24 cellular contexts compared by ENCODE assay signal in the genomic region with DNA sequence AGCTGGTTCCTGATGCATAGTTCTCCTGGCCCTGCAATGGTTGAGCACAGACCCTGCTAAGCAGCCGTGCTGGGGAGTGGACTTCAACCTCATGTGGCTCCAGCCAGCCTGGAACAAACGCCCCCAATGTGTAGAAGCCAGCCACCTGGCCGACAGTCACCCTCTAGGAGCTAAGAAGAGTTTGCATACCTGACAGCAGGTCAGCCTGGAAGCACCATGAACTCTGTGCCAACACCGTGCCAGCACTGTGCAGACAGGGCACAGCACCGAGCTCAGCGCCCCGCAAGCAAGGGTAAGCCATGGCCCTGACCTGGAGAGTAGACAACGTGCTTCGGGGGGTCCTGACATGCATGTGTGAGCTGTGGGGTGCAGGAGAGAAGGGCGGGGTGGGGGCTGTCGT.
"Had no signal": no experiment of that assay in that cellular context is flagged by ENCODE, and none has a peak within 500 bp of the region (broad histone marks: within the 10 kb centered on the region; RNA-seq: fewer than 3 reads in every experiment).

No MANE protein-coding gene starts in this region.

- H3K9me3 Mint-ChIP-seq: immature natural killer cell; nephron; neural progenitor cell; stimulated activated naive CD8-positive, alpha-beta T cell treated with anti-CD3 and anti-CD28 coated beads, Interleukin-15, amount 100 ng/mL, for 72 hours had no signal

- DNase-seq: effector CD4-positive, alpha-beta T cell; hypothalamus; immature natural killer cell; islet precursor cell; left lung; lower lobe of right lung; nucleus accumbens; psoas muscle; small intestine; stimulated activated CD4-positive, alpha-beta T cell treated with anti-CD3 and anti-CD28 coated beads, Interleukin-12 subunit alpha, Interleukin-12 subunit beta, amount 100 ng/mL, for 4 hours; stimulated activated CD4-positive, alpha-beta T cell treated with anti-CD3 and anti-CD28 coated beads, Interleukin-1b, Interleukin-23, amount 100 ng/mL, for 48 hours; stimulated activated CD4-positive, alpha-beta T cell treated with anti-CD3 and anti-CD28 coated beads, Interleukin-4, amount 100 ng/mL, for 1 hour; stimulated activated CD8-positive, alpha-beta memory T cell treated with anti-CD3 and anti-CD28 coated beads, Interleukin-4, amount 100 ng/mL, for 48 hours; stimulated activated naive CD4-positive, alpha-beta T cell; stimulated activated naive CD8-positive, alpha-beta T cell treated with anti-CD3 and anti-CD28 coated beads, Interleukin-15, amount 100 ng/mL, for 72 hours; transverse colon had no signal

- H2AFZ ChIP-seq: neural progenitor cell had no signal

- H3K4me2 ChIP-seq: neural progenitor cell had no signal

- H3K27me3 ChIP-seq: dorsolateral prefrontal cortex, left lung, neural progenitor cell, suprapubic skin, transverse colon, vagina had no signal

- ATAC-seq: left lung; psoas muscle; right cardiac atrium; stimulated activated naive CD8-positive, alpha-beta T cell treated with anti-CD3 and anti-CD28 coated beads, Interleukin-15, amount 100 ng/mL, for 72 hours had no signal

- FAIRE-seq: colon, frontal cortex, small intestine had no signal

- H3K27ac Mint-ChIP-seq: stimulated activated naive CD8-positive, alpha-beta T cell treated with anti-CD3 and anti-CD28 coated beads, Interleukin-15, amount 100 ng/mL, for 72 hours had no signal

- H3K36me3 ChIP-seq: neural progenitor cell, transverse colon, vagina had no signal

- H3K4me3 ChIP-seq: dorsolateral prefrontal cortex, left lung, lower lobe of right lung, neural progenitor cell, psoas muscle, suprapubic skin, transverse colon, vagina had no signal

- H3K4me1 ChIP-seq: left lung, lower lobe of right lung, suprapubic skin had no signal

- H3K27me3 Mint-ChIP-seq: stimulated activated naive CD8-positive, alpha-beta T cell treated with anti-CD3 and anti-CD28 coated beads, Interleukin-15, amount 100 ng/mL, for 72 hours had no signal

- H3K9me3 ChIP-seq: left lung, lower lobe of right lung, psoas muscle, suprapubic skin, transverse colon, vagina had no signal

- H3K9ac ChIP-seq: neural progenitor cell had no signal

- H3K4me3 Mint-ChIP-seq: immature natural killer cell; nephron; neural progenitor cell; stimulated activated naive CD8-positive, alpha-beta T cell treated with anti-CD3 and anti-CD28 coated beads, Interleukin-15, amount 100 ng/mL, for 72 hours had no signal

- H3K27ac ChIP-seq: dorsolateral prefrontal cortex, left lung, lower lobe of right lung, neural progenitor cell, psoas muscle, suprapubic skin, vagina had no signal
